Comparison of ENCODE assay signal across 1 cellular context in genomic region chr2:69010437-69011194, GRCh38.
A peak's percentile ranks its signal among the peaks of the same experiment; 100 is the strongest.
TF ChIP-seq lines count a peak whose summit lies in the region.

No MANE protein-coding gene starts in this region.

TF ChIP-seq in HepG2, 621 proteins besides CTCF, POLR2A, EP300 and RAD21:
- no peak for TF ChIP-seq CSRNP2 (CRISPR knock-in tag; conservative IDR thresholded peaks at IDR 0.05; ENCODE audit: low read depth)
- TF ChIP-seq SKIL (CRISPR knock-in tag; IDR thresholded peaks at IDR 0.05; ENCODE audit: borderline replicate concordance), result no peak
- no peak for TF ChIP-seq ZNF326 (CRISPR knock-in tag; IDR thresholded peaks at IDR 0.05; ENCODE audit: borderline replicate concordance)
- TF ChIP-seq HNRNPK (IDR thresholded peaks at IDR 0.05; ENCODE audit: low read depth, low read length, poor library complexity, severe bottlenecking), result peak; percentile 21
- no peak for TF ChIP-seq RCOR2 (CRISPR knock-in tag; IDR thresholded peaks at IDR 0.05)
TF ChIP-seq in HepG2: peak in this region for 1.
